ENCODE assay signal across 16 cellular contexts in genomic region chr9:137680445-137681358, GRCh38.
A peak's percentile ranks its signal among the peaks of the same experiment; 100 is the strongest.
DNase-seq lines count a peak whose midpoint lies in the region; ATAC-seq and TF ChIP-seq lines count a peak whose summit lies in the region.
"Had no signal": no experiment of that assay in that cellular context is flagged by ENCODE, and none has a peak within 500 bp of the region (broad histone marks: within the 10 kb centered on the region; RNA-seq: fewer than 3 reads in every experiment).

No MANE protein-coding gene starts in this region.

- H3K27me3 Mint-ChIP-seq in chondrocyte (ENCODE audit: low read depth) = no peaks in the 10 kb centered on the region
- no peaks in the 10 kb centered on the region for H3K27me3 Mint-ChIP-seq in activated T-cell treated with anti-CD3 and anti-CD28 coated beads, Interleukin-2, amount 50 U/mL, for 72 hours (ENCODE audit: low read depth)
- H3K27me3 Mint-ChIP-seq: activated CD4-positive, alpha-beta T cell treated with anti-CD3 and anti-CD28 coated beads, Interleukin-2, amount 10 ng/mL, durations not matched to agents 24 days and 14 days; CD8-positive, alpha-beta memory T cell had no signal

- H4K8ac ChIP-seq in mesendoderm (ENCODE audit: low read depth, low read length) = no peak overlapping the region

- no peak for TF ChIP-seq CTCF in right atrium auricular region (IDR thresholded peaks at IDR 0.05)
- TF ChIP-seq CTCF in chondrocyte (IDR thresholded peaks at IDR 0.05) = no peak
- no peak for TF ChIP-seq CTCF in upper lobe of right lung (IDR thresholded peaks at IDR 0.05)

- H2BK5ac ChIP-seq in mesendoderm (ENCODE audit: low read length) = no peak overlapping the region

- H2BK15ac ChIP-seq in mesendoderm (replicated peaks; ENCODE audit: low read depth) = no peak overlapping the region

- peaks cover 28% of the 10 kb centered on the region for H3K4me1 Mint-ChIP-seq in chondrocyte (ENCODE audit: low read depth)
- peaks cover 26% of the 10 kb centered on the region for H3K4me1 Mint-ChIP-seq in activated T-cell treated with anti-CD3 and anti-CD28 coated beads, Interleukin-2, amount 50 U/mL, for 72 hours (ENCODE audit: low read depth)

- no peak overlapping the region for H3K56ac ChIP-seq in mesendoderm (ENCODE audit: low read length)

- H4K5ac ChIP-seq in mesendoderm (ENCODE audit: low read length) = no peak overlapping the region

- intact Hi-C loops in Right ventricle myocardium superior (cut with DNase I) (no loop called here), upper lobe of right lung (cut with DNase I) (no loop called here)

- no peak overlapping the region for H3K27ac Mint-ChIP-seq in chondrocyte (ENCODE audit: unreplicated experiment)
- no peak overlapping the region for H3K27ac Mint-ChIP-seq in activated T-cell treated with anti-CD3 and anti-CD28 coated beads, Interleukin-2, amount 50 U/mL, for 72 hours
- H3K27ac Mint-ChIP-seq: activated CD4-positive, alpha-beta T cell treated with anti-CD3 and anti-CD28 coated beads, Interleukin-2, amount 10 ng/mL, durations not matched to agents 24 days and 14 days had no signal

- H3K36me3 ChIP-seq in right atrium auricular region (no peaks in the 10 kb centered on the region), mesendoderm (ENCODE audit: control insufficient read depth, insufficient read depth, low read length) (no peaks in the 10 kb centered on the region), upper lobe of right lung (no peaks in the 10 kb centered on the region)
- H3K36me3 ChIP-seq: adrenal gland had no signal

- peak; percentile 54 for ATAC-seq in Right ventricle myocardium superior (ENCODE audit: poor library complexity)
- peak; percentile 42 for ATAC-seq in upper lobe of right lung
- no peak for ATAC-seq in activated T-cell treated with anti-CD3 and anti-CD28 coated beads, Interleukin-2, amount 50 U/mL, for 72 hours (replicated peaks in 1 of 2)

- H3K4me3 ChIP-seq in right atrium auricular region (no peak overlapping the region), mesendoderm (ENCODE audit: low read length) (no peak overlapping the region), upper lobe of right lung (no peak overlapping the region)
- H3K4me3 ChIP-seq: adrenal gland, MG63, thoracic aorta had no signal

- DNase-seq in Right ventricle myocardium superior (no peak), right atrium auricular region (ENCODE audit: low spot score) (no peak), chondrocyte (ENCODE audit: low spot score) (peak; percentile 81), mesendoderm (peak; percentile 86), upper lobe of right lung (no peak)
- no peak for DNase-seq in activated T-cell treated with anti-CD3 and anti-CD28 coated beads, Interleukin-2, amount 50 U/mL, for 72 hours
- no peak for DNase-seq in central memory CD4-positive, alpha-beta T cell
- DNase-seq in activated CD4-positive, alpha-beta T cell treated with anti-CD3 and anti-CD28 coated beads, Interleukin-2, amount 50 U/mL, for 1 hour = no peak
- DNase-seq: activated CD4-positive, alpha-beta T cell treated with anti-CD3 and anti-CD28 coated beads, Interleukin-2, amount 10 ng/mL, durations not matched to agents 24 days and 14 days; activated T-cell treated with anti-CD3 and anti-CD28 coated beads, Interleukin-2, amount 50 U/mL, for 48 hours; CD8-positive, alpha-beta memory T cell; MG63; NCI-H748 treated with DMSO at 0.1 percent for 48 hours had no signal

- WGBS in mesendoderm (ENCODE audit: extremely low coverage, insufficient coverage, low lambda C conversion rate) = no CpG with 5 or more reads among the region's 18 CpGs

- H3K4me3 Mint-ChIP-seq in chondrocyte (ENCODE audit: unreplicated experiment) = no peak overlapping the region
- no peak overlapping the region for H3K4me3 Mint-ChIP-seq in activated T-cell treated with anti-CD3 and anti-CD28 coated beads, Interleukin-2, amount 50 U/mL, for 72 hours
- H3K4me3 Mint-ChIP-seq: activated CD4-positive, alpha-beta T cell treated with anti-CD3 and anti-CD28 coated beads, Interleukin-2, amount 10 ng/mL, durations not matched to agents 24 days and 14 days had no signal

- H3K27me3 ChIP-seq in right atrium auricular region = no peaks in the 10 kb centered on the region
- H3K27me3 ChIP-seq in mesendoderm (ENCODE audit: insufficient read depth, low read length, poor library complexity) = no peaks in the 10 kb centered on the region
- H3K27me3 ChIP-seq in upper lobe of right lung = no peaks in the 10 kb centered on the region
- H3K27me3 ChIP-seq: adrenal gland, MG63 had no signal

- no peaks in the 10 kb centered on the region for H3K9me3 ChIP-seq in right atrium auricular region
- H3K9me3 ChIP-seq in upper lobe of right lung = no peaks in the 10 kb centered on the region
- H3K9me3 ChIP-seq: adrenal gland, MG63, thoracic aorta had no signal

- H2AK5ac ChIP-seq in mesendoderm (ENCODE audit: low read length) = no peak overlapping the region

- no peak overlapping the region for H3K4me2 ChIP-seq in mesendoderm (ENCODE audit: low read length)

- peaks cover 0 to 33% of the 10 kb centered on the region in 2 donors for H3K4me1 ChIP-seq in right atrium auricular region
- peaks cover 9% of the 10 kb centered on the region for H3K4me1 ChIP-seq in mesendoderm (ENCODE audit: control insufficient read depth, low read depth, low read length)
- H3K4me1 ChIP-seq in upper lobe of right lung = peaks cover 18% of the 10 kb centered on the region

- H3K27ac ChIP-seq in right atrium auricular region = no peak overlapping the region
- no peak overlapping the region for H3K27ac ChIP-seq in mesendoderm (ENCODE audit: low read depth, low read length)
- H3K27ac ChIP-seq in upper lobe of right lung = no peak overlapping the region
- H3K27ac ChIP-seq: HL-60, thoracic aorta had no signal

- no peak overlapping the region for H3K23ac ChIP-seq in mesendoderm (ENCODE audit: low read length)

- no peak overlapping the region for H2BK120ac ChIP-seq in mesendoderm (ENCODE audit: low read depth, low read length)

- no peak overlapping the region for H3K9ac ChIP-seq in mesendoderm (ENCODE audit: low read length)

- no peak overlapping the region for H3K18ac ChIP-seq in mesendoderm (ENCODE audit: low read length)

- H3K79me1 ChIP-seq in mesendoderm (ENCODE audit: low read length) = peaks cover 22% of the 10 kb centered on the region

- no peaks in the 10 kb centered on the region for H3K9me3 Mint-ChIP-seq in chondrocyte (ENCODE audit: low read depth)
- H3K9me3 Mint-ChIP-seq in activated T-cell treated with anti-CD3 and anti-CD28 coated beads, Interleukin-2, amount 50 U/mL, for 72 hours = no peaks in the 10 kb centered on the region
- H3K9me3 Mint-ChIP-seq: activated CD4-positive, alpha-beta T cell treated with anti-CD3 and anti-CD28 coated beads, Interleukin-2, amount 10 ng/mL, durations not matched to agents 24 days and 14 days; CD8-positive, alpha-beta memory T cell had no signal

- H3K36me3 Mint-ChIP-seq in chondrocyte (ENCODE audit: low read depth) = peaks cover 1% of the 10 kb centered on the region
- peaks cover 2 to 7% of the 10 kb centered on the region in 2 donors for H3K36me3 Mint-ChIP-seq in activated T-cell treated with anti-CD3 and anti-CD28 coated beads, Interleukin-2, amount 50 U/mL, for 72 hours (ENCODE audit: insufficient read depth in 2 of 2)

- peaks cover 66% of the 10 kb centered on the region for H3K79me2 ChIP-seq in mesendoderm (ENCODE audit: control insufficient read depth, insufficient read depth, low read length)

- no peak overlapping the region for H3K4ac ChIP-seq in mesendoderm (ENCODE audit: low read depth, low read length)

Comparison
In these comparisons a context has a peak if more than half of its experiments do, and no peak if none do; other contexts are left out.
1. ATAC-seq: peak in Right ventricle myocardium superior (single experiment) and upper lobe of right lung (single experiment); none in activated T-cell treated with anti-CD3 and anti-CD28 coated beads, Interleukin-2, amount 50 U/mL, for 72 hours (0 of 2).
2. DNase-seq: peak in chondrocyte (single experiment) and mesendoderm (single experiment); none in Right ventricle myocardium superior (single experiment), right atrium auricular region (single experiment), upper lobe of right lung (single experiment), activated T-cell treated with anti-CD3 and anti-CD28 coated beads, Interleukin-2, amount 50 U/mL, for 72 hours (0 of 2), central memory CD4-positive, alpha-beta T cell (single experiment) and activated CD4-positive, alpha-beta T cell treated with anti-CD3 and anti-CD28 coated beads, Interleukin-2, amount 50 U/mL, for 1 hour (single experiment).